Comparison of ENCODE assay signal across 12 cellular contexts in the genomic region with DNA sequence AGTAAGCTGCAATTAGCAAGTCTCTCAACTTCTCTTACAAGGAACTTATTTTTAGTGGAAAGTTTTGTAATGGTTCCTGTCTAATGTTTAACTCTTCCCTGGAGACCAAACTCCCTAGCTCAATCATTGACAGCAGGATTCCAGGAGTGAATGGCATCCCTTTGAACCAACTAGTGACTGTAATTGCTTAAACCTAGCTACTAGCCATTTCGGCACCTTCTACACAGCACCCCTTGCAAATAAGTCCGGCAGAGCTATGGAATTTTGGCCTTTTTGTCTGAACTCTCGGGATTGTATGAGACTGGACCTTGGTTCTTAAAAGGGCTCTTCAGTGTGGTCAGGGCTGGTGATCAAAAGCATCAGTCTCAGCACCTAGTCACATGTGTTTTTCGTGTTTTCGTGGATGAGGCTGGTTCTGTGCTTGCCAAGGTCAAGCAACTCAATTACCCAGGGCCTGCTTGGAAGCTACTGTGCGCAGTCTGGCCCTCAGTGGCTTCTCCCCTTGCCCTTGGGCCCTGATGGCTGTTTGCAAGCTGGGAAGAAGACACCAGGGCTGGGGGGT.
DNase-seq lines count a peak whose midpoint lies in the region; ATAC-seq lines count a peak whose summit lies in the region.
"Had no signal": no experiment of that assay in that cellular context is flagged by ENCODE, and none has a peak within 500 bp of the region (broad histone marks: within the 10 kb centered on the region; RNA-seq: fewer than 3 reads in every experiment).

No MANE protein-coding gene starts in this region.

- H3K9me3 Mint-ChIP-seq in CD4-positive, CD25-positive, alpha-beta regulatory T cell: peaks cover 0 to 2% (median 0%) of the 10 kb centered on the region in 7 donors

- peaks cover 22 to 84% (median 55%) of the 10 kb centered on the region in 4 donors for H3K4me1 Mint-ChIP-seq in CD4-positive, CD25-positive, alpha-beta regulatory T cell

- no peak for DNase-seq in CD4-positive, CD25-positive, alpha-beta regulatory T cell
- DNase-seq in cerebellar cortex (ENCODE audit: low spot score): peak; percentile 14
- DNase-seq in dedifferentiated amniotic fluid mesenchymal stem cell (ENCODE audit: extremely low spot score): no peak
- DNase-seq in NCI-H2227 treated with DMSO at 0.1 percent for 48 hours (lab: John Stamatoyannopoulos, UW): no peak
- DNase-seq: activated effector memory CD4-positive, alpha-beta T cell treated with Interleukin-2 at 50 U/mL for 16 hours; COR-L47; NCI-H2107 had no signal

- WGBS in HUES64: 75% methylated on average over 6 of the region's 6 CpGs

- H3K27me3 Mint-ChIP-seq in CD4-positive, CD25-positive, alpha-beta regulatory T cell: no peaks in the 10 kb centered on the region

- no peak for ATAC-seq in CD4-positive, CD25-positive, alpha-beta regulatory T cell (ENCODE audit: low read depth in 2 of 2)
- ATAC-seq in HG02642 (IDR thresholded peaks at IDR 0.05; ENCODE audit: poor library complexity, unreplicated experiment) (no peak), HG03108 (IDR thresholded peaks at IDR 0.05; ENCODE audit: unreplicated experiment) (no peak)

- peak overlapping the region; percentile 76 for H3K4me3 ChIP-seq in CD4-positive, CD25-positive, alpha-beta regulatory T cell (ENCODE audit: low read depth, low read length)
- no peak overlapping the region for H3K4me3 ChIP-seq in HUES64 (ENCODE audit: low read length)
- H3K4me3 ChIP-seq in mucosa of rectum (ENCODE audit: low read length in 2 of 2): peak overlapping the region in 1 of 2 donors; percentile 24
- H3K4me3 ChIP-seq: thoracic aorta had no signal

- peak overlapping the region in 3 of 4 donors; percentile 58 to 82 (median 72) for H3K4me3 Mint-ChIP-seq in CD4-positive, CD25-positive, alpha-beta regulatory T cell

- peak overlapping the region; percentile 39 to 94 (median 84) for H3K27ac Mint-ChIP-seq in CD4-positive, CD25-positive, alpha-beta regulatory T cell

- H3K9ac ChIP-seq in HUES64 (ENCODE audit: low read depth, low read length) (no peak overlapping the region; the same call in 1 of the 2 replicates), mucosa of rectum (ENCODE audit: low read depth in 1 of 2, low read length in 2 of 2) (no peak overlapping the region)

- H3K36me3 Mint-ChIP-seq in CD4-positive, CD25-positive, alpha-beta regulatory T cell: peaks cover 28% of the 10 kb centered on the region

- no peaks in the 10 kb centered on the region for H3K9me3 ChIP-seq in CD4-positive, CD25-positive, alpha-beta regulatory T cell (ENCODE audit: control insufficient read depth in 2 of 2, low read length in 2 of 2)
- H3K9me3 ChIP-seq in HUES64 (ENCODE audit: insufficient read depth, low read depth, low read length) (no peaks in the 10 kb centered on the region), mucosa of rectum (ENCODE audit: control insufficient read depth in 2 of 2, low read length in 2 of 2) (no peaks in the 10 kb centered on the region)
- H3K9me3 ChIP-seq: thoracic aorta had no signal

- peak overlapping the region; percentile 79 for H3K27ac ChIP-seq in CD4-positive, CD25-positive, alpha-beta regulatory T cell (ENCODE audit: insufficient read depth, low read length, poor library complexity, severe bottlenecking)
- H3K27ac ChIP-seq in HUES64 (ENCODE audit: low read depth, low read length) (0 out of 2 replicates have a peak overlapping the region, but pooled peaks have one; percentile 15), mucosa of rectum (ENCODE audit: low read depth in 2 of 2, low read length in 2 of 2) (peak overlapping the region; percentile 59 to 66)

- peaks cover 10% of the 10 kb centered on the region for H3K36me3 ChIP-seq in CD4-positive, CD25-positive, alpha-beta regulatory T cell (ENCODE audit: control insufficient read depth, insufficient read depth, low read length)
- H3K36me3 ChIP-seq in HUES64 (ENCODE audit: insufficient read depth, low read length) (no peaks in the 10 kb centered on the region), mucosa of rectum (ENCODE audit: control insufficient read depth in 2 of 2, insufficient read depth in 2 of 2, low read length in 2 of 2) (no peaks in the 10 kb centered on the region)
- H3K36me3 ChIP-seq: thoracic aorta had no signal

- H3K4me1 ChIP-seq in CD4-positive, CD25-positive, alpha-beta regulatory T cell (ENCODE audit: control insufficient read depth, insufficient read depth, low read length, poor library complexity, severe bottlenecking): peaks cover 27% of the 10 kb centered on the region
- H3K4me1 ChIP-seq in HUES64 (ENCODE audit: insufficient read depth, low read length) (peaks cover 23% of the 10 kb centered on the region), mucosa of rectum (ENCODE audit: control insufficient read depth in 2 of 2, insufficient read depth in 2 of 2, low read length in 2 of 2) (peaks cover 5 to 13% of the 10 kb centered on the region in 2 donors)

- no peaks in the 10 kb centered on the region for H3K27me3 ChIP-seq in CD4-positive, CD25-positive, alpha-beta regulatory T cell (ENCODE audit: control insufficient read depth, insufficient read depth, low read length)
- H3K27me3 ChIP-seq in HUES64 (ENCODE audit: insufficient read depth, low read length): no peaks in the 10 kb centered on the region
- no peaks in the 10 kb centered on the region for H3K27me3 ChIP-seq in mucosa of rectum (ENCODE audit: control insufficient read depth in 2 of 2, insufficient read depth in 2 of 2, low read length in 2 of 2)

Comparison
In these comparisons a context has a peak if more than half of its experiments do, and no peak if none do; other contexts are left out.
1. H3K27ac ChIP-seq: peak in every context shown above with its lines; median percentile 79 in CD4-positive, CD25-positive, alpha-beta regulatory T cell; 62 in mucosa of rectum; 15 in HUES64.